Comparison of ENCODE assay signal across 11 cellular contexts in genomic region chr20:63384336-63384735, GRCh38. TPM values are rescaled to one million over a fixed set of nuclear protein-coding genes. Genes with fewer than 3 reads are reported as not detected.
"Had no signal": no experiment of that assay in that cellular context is flagged by ENCODE, and none has a peak within 500 bp of the region (broad histone marks: within the 10 kb centered on the region; RNA-seq: fewer than 3 reads in every experiment).

No MANE protein-coding gene starts in this region.

- H3K4me3 ChIP-seq: K562 had no signal

- H3K4me2 ChIP-seq: KMS-11 had no signal

- H3K9ac ChIP-seq: KMS-11 had no signal

- FAIRE-seq: HepG2, HTR-8/SVneo, K562 had no signal

- DNase-seq: IMR-90, KBM-7, KG1 had no signal

- H3K27ac ChIP-seq: HL-60, KMS-11 had no signal

- ATAC-seq: HepG2, K562 had no signal

RNA-seq across cellular contexts. Expression of gene CHRNA4, which starts 23.2 kb away (rescaled TPM):
- total RNA-seq: HepG2, HT-29, HT1080, IMR-90, K562 had no signal
- polyA plus RNA-seq: HepG2, IgD-negative memory B cell, IMR-90, K562 had no signal
